ENCODE assay signal across 7 cellular contexts in genomic region chr15:43923553-43923952, GRCh38.
"Had no signal": no experiment of that assay in that cellular context is flagged by ENCODE, and none has a peak within 500 bp of the region (broad histone marks: within the 10 kb centered on the region; RNA-seq: fewer than 3 reads in every experiment).

No MANE protein-coding gene starts in this region.

- H2AFZ ChIP-seq: GM23338 had no signal

- H3K27ac ChIP-seq: HL-60 had no signal

- H3K9me3 ChIP-seq: HAP-1 had no signal

- H3K4me3 ChIP-seq: GM23338, HAP-1 had no signal

- DNase-seq: H7, HFFc6 had no signal

- H3K4me2 ChIP-seq: GM23338 had no signal

- ATAC-seq: GM23338, HCT116, HepG2 had no signal

- H3K36me3 ChIP-seq: HAP-1 had no signal
